ENCODE assay signal across 8 cellular contexts in the genomic region with DNA sequence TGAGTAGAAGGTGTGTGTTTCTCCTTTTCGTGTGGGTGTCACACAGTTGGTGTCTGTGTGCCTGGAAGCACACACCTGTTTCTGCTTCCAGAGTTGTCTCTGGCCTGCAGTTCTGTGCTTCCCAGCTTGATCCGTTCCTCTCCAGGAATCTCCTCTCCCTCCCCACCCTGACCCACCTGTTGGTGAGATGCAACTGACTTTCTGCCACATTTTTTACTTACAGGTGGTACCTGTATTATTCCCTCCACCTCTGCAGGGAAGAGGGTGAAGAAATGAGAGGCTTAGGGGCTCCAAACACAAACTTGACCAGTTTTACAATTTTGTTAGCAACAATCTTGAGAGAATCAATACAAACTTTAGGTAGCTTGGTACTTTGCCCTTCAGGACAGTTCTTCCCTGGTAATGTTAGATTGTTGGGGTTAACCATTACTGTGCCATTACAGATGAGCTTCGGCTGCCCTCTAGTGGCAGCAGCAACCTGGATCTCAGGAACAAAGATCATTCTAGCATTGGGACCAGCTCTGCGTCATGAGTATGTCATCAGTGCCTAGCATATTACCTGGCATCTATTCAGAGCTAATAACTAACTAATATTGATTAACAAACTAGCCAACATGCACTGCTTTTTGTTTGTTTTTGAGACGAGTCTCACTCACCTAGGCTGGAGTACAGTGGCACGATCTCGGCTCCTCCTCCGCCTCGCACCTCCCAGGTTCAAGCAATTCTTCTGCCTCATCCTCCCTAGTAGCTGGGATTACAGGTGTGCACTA. TPM values are rescaled to one million over a fixed set of nuclear protein-coding genes. Genes with fewer than 3 reads are reported as not detected.
DNase-seq lines count a peak whose midpoint lies in the region; ATAC-seq and TF ChIP-seq lines count a peak whose summit lies in the region.
"Not testable (repeated sequence)": the region's sequence is repeated elsewhere in the genome, so short reads cannot be mapped to it uniquely, and the experiment has no call there.

No MANE protein-coding gene starts in this region.

- intact Hi-C loops in activated B cell treated with CpG ODN at 0.5 μM for 24 hours (cut with micrococcal nuclease): loop anchor here (2.0 kb wide), 1 partner anchor 88 kb away; no protein-coding TSS in a partner anchor

- CTCF ChIA-PET in activated B cell treated with CpG ODN at 0.5 μM for 24 hours (lab: Charles Lee): interaction anchor here (0.9 to 2.2 kb wide), 5 partner anchors 11 to 536 kb away, joined by 3 to 8 read pairs (median 4); no protein-coding TSS in a partner anchor

- not testable (repeated sequence) for H3K4me3 ChIP-seq in AG10803 (ENCODE audit: low read length)

- not testable (repeated sequence) for H3K9me3 Mint-ChIP-seq in activated B cell treated with CpG ODN at 0.5 μM for 24 hours

- POLR2A ChIA-PET in activated B cell treated with CpG ODN at 0.5 μM for 24 hours (lab: Charles Lee): not testable (repeated sequence)

- peak; percentile 52 for DNase-seq in AG10803 (ENCODE audit: low read depth)
- DNase-seq in NCI-H2171 treated with DMSO at 0.1 percent for 48 hours (lab: John Stamatoyannopoulos, UW): peak; percentile 46
- DNase-seq in activated B cell treated with CpG ODN at 0.5 μM for 24 hours: peak; percentile 25
- DNase-seq in brain pericyte (ENCODE audit: low read depth, low spot score): peak; percentile 11
- DNase-seq in iPS-NIHi7 (ENCODE audit: extremely low spot score): peak; percentile 27
- DNase-seq in stimulated activated CD4-positive, alpha-beta T cell treated with anti-CD3 and anti-CD28 coated beads, Interleukin-15, amount 100 ng/mL, for 1 hour (ENCODE audit: low read depth in 1 of 2, low spot score in 1 of 2): peak; percentile 7 to 38

- ATAC-seq in GM19025 (IDR thresholded peaks at IDR 0.05; ENCODE audit: low read depth, unreplicated experiment) (peak; percentile 65), HG03159 (IDR thresholded peaks at IDR 0.05; ENCODE audit: unreplicated experiment) (peak; percentile 81), activated B cell treated with CpG ODN at 0.5 μM for 24 hours (ENCODE audit: low read depth) (peak; percentile 80)

- peaks cover 14% of the 10 kb centered on the region for H3K4me1 Mint-ChIP-seq in activated B cell treated with CpG ODN at 0.5 μM for 24 hours

- not testable (repeated sequence) for H3K27me3 Mint-ChIP-seq in activated B cell treated with CpG ODN at 0.5 μM for 24 hours

- TF ChIP-seq CTCF in AG10803 (conservative IDR thresholded peaks at IDR 0.05; ENCODE audit: low read length): peak; percentile 65
- not testable (repeated sequence) for TF ChIP-seq CTCF in activated B cell treated with CpG ODN at 0.5 μM for 24 hours (IDR thresholded peaks at IDR 0.05)

- H3K36me3 Mint-ChIP-seq in activated B cell treated with CpG ODN at 0.5 μM for 24 hours (ENCODE audit: low read depth): peaks cover 58% of the 10 kb centered on the region

- H3K27ac Mint-ChIP-seq in activated B cell treated with CpG ODN at 0.5 μM for 24 hours: not testable (repeated sequence)

- H3K4me3 Mint-ChIP-seq in activated B cell treated with CpG ODN at 0.5 μM for 24 hours: not testable (repeated sequence)

RNA-seq across cellular contexts. Expression of a gene that starts 10.0 kb away (rescaled TPM):
- total RNA-seq in activated B cell treated with CpG ODN at 0.5 μM for 24 hours: 42.6 and 46.7 TPM in 2 replicates

RNA-seq across cellular contexts. Expression of a gene that starts 54.3 kb away (rescaled TPM):
- total RNA-seq in activated B cell treated with CpG ODN at 0.5 μM for 24 hours: 0.51 and 0.86 TPM in 2 replicates
